In the genomic region with DNA sequence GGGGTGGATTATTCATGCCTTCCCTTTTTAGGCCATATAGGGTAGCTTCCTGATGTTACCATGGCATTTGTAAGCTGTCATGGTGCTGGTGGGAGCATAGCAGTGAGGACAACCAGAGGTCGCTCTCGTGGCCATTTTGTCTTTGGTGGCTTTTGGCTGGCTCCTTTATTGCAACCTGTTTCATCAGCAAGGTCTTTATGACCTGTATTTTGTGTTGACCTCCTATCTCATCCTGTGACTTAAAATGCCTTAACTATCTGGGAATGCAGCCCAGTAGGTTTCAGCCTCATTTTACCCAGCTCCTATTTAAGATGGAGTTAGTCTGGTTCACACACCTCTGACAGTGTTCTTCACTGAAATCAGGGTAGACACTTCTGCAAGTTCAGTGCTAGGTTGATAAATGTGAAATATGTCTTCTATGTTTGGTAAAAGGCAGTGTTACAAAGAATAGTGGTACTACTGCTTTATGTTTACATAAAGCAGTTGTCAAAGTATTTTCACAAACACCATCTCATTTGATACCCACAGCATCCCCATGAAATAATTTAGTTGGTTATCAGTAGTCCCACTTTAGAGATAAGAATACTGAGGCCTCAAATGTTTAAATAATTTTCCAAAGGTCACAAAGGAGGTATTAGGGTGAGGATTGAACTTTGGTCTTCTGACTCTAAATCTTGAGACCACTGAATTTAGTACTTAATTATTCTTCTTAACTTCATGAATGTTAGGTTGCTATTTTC, we compare ENCODE assay signal across 1 cellular context.
TF ChIP-seq lines count a peak whose summit lies in the region.

No MANE protein-coding gene starts in this region.

TF ChIP-seq in K562, 482 proteins besides CTCF, POLR2A, EP300 and RAD21 (continued from another document and continues in another):
- TF ChIP-seq, protein P1, sequence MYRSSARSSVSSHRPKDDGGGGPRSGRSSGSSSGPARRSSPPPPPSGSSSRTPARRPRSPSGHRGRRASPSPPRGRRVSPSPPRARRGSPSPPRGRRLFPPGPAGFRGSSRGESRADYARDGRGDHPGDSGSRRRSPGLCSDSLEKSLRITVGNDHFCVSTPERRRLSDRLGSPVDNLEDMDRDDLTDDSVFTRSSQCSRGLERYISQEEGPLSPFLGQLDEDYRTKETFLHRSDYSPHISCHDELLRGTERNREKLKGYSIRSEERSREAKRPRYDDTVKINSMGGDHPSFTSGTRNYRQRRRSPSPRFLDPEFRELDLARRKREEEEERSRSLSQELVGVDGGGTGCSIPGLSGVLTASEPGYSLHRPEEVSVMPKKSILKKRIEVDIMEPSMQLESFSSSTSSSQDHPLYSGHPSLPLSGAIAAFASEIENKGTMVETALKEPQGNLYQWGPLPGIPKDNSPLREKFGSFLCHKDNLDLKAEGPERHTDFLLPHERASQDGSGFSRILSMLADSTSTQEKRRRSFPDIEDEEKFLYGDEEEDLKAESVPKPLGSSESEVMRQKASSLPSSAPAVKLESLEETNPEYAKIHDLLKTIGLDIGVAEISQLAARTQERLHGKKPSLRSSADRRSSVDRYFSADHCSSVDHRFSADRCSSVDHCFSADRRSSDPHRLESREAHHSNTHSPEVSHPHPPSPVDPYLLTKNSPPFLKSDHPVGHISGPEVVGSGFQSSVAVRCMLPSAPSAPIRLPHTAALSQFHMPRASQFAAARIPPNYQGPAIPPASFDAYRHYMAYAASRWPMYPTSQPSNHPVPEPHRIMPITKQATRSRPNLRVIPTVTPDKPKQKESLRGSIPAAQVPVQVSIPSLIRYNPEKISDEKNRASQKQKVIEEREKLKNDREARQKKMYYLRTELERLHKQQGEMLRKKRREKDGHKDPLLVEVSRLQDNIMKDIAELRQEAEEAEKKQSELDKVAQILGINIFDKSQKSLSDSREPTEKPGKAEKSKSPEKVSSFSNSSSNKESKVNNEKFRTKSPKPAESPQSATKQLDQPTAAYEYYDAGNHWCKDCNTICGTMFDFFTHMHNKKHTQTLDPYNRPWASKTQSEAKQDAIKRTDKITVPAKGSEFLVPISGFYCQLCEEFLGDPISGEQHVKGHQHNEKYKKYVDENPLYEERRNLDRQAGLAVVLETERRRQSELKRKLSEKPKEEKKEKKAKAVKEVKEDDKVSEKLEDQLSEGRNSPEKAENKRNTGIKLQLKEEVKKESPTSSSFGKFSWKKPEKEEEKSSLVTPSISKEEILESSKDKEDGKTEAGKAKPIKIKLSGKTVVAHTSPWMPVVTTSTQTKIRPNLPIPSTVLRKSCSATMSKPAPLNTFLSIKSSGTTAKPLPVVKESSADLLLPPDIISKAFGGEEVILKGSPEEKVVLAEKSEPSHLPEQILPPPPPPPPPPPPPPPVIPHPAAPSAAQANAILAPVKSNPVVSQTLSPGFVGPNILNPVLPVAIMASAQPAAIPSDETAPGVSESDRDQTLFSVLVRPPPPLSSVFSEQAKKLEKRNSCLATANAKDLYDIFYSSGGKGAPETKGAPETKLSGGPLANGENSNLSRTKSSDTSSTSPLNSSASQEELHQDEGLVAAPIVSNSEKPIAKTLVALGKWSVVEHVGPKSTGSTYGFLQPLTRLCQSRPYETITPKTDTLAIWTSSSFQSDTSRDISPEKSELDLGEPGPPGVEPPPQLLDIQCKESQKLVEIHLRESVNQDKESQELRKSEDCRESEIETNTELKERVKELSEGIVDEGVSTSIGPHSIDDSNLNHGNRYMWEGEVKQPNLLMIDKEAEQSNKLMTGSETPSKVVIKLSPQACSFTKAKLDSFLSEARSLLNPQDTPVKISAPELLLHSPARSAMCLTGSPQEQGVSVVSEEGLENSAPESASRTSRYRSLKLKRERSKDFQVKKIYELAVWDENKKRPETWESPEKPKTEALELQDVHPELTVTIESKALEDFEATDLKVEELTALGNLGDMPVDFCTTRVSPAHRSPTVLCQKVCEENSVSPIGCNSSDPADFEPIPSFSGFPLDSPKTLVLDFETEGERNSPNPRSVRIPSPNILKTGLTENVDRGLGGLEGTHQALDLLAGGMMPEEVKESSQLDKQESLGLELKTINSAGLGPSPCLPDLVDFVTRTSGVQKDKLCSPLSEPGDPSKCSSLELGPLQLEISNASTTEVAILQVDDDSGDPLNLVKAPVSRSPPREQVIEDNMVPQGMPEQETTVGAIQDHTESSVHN (IDR thresholded peaks at IDR 0.05; ENCODE audit: borderline replicate concordance in 1 of 2, low read depth in 1 of 2): no peak
- no peak for TF ChIP-seq U2AF2 (optimal IDR thresholded peaks at IDR 0.05; ENCODE audit: low read depth, low read length)
- TF ChIP-seq DIDO1 (tag; IDR thresholded peaks at IDR 0.05; ENCODE audit: low read depth): peak; percentile 84
- TF ChIP-seq MTA3 (IDR thresholded peaks at IDR 0.05; ENCODE audit: borderline replicate concordance): no peak
- no peak for TF ChIP-seq ZBTB17 (CRISPR knock-in tag; IDR thresholded peaks at IDR 0.05)
- TF ChIP-seq ZNF79 (CRISPR knock-in tag; IDR thresholded peaks at IDR 0.05; ENCODE audit: low read depth): peak; percentile 78
- TF ChIP-seq HDAC2 (IDR thresholded peaks at IDR 0.05): peak; percentile 35; the same call in 1 of the 2 replicates
- TF ChIP-seq, protein P2, sequence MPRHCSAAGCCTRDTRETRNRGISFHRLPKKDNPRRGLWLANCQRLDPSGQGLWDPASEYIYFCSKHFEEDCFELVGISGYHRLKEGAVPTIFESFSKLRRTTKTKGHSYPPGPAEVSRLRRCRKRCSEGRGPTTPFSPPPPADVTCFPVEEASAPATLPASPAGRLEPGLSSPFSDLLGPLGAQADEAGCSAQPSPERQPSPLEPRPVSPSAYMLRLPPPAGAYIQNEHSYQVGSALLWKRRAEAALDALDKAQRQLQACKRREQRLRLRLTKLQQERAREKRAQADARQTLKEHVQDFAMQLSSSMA (CRISPR knock-in tag; IDR thresholded peaks at IDR 0.05): 0 out of 2 replicates have a peak, but pooled peaks have one; percentile 61
- TF ChIP-seq, protein P3, sequence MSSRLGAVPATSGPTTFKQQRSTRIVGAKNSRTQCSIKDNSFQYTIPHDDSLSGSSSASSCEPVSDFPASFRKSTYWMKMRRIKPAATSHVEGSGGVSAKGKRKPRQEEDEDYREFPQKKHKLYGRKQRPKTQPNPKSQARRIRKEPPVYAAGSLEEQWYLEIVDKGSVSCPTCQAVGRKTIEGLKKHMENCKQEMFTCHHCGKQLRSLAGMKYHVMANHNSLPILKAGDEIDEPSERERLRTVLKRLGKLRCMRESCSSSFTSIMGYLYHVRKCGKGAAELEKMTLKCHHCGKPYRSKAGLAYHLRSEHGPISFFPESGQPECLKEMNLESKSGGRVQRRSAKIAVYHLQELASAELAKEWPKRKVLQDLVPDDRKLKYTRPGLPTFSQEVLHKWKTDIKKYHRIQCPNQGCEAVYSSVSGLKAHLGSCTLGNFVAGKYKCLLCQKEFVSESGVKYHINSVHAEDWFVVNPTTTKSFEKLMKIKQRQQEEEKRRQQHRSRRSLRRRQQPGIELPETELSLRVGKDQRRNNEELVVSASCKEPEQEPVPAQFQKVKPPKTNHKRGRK (tag; IDR thresholded peaks at IDR 0.05): no peak
- TF ChIP-seq, protein P4, sequence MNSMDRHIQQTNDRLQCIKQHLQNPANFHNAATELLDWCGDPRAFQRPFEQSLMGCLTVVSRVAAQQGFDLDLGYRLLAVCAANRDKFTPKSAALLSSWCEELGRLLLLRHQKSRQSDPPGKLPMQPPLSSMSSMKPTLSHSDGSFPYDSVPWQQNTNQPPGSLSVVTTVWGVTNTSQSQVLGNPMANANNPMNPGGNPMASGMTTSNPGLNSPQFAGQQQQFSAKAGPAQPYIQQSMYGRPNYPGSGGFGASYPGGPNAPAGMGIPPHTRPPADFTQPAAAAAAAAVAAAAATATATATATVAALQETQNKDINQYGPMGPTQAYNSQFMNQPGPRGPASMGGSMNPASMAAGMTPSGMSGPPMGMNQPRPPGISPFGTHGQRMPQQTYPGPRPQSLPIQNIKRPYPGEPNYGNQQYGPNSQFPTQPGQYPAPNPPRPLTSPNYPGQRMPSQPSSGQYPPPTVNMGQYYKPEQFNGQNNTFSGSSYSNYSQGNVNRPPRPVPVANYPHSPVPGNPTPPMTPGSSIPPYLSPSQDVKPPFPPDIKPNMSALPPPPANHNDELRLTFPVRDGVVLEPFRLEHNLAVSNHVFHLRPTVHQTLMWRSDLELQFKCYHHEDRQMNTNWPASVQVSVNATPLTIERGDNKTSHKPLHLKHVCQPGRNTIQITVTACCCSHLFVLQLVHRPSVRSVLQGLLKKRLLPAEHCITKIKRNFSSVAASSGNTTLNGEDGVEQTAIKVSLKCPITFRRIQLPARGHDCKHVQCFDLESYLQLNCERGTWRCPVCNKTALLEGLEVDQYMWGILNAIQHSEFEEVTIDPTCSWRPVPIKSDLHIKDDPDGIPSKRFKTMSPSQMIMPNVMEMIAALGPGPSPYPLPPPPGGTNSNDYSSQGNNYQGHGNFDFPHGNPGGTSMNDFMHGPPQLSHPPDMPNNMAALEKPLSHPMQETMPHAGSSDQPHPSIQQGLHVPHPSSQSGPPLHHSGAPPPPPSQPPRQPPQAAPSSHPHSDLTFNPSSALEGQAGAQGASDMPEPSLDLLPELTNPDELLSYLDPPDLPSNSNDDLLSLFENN (IDR thresholded peaks at IDR 0.05; ENCODE audit: low read depth in 2 of 2, low read length in 2 of 2): no peak
- TF ChIP-seq ZNF584 (CRISPR knock-in tag; IDR thresholded peaks at IDR 0.05; ENCODE audit: low read depth): peak; percentile 99
- TF ChIP-seq SRSF1 (IDR thresholded peaks at IDR 0.05; ENCODE audit: low read depth, low read length): no peak
- TF ChIP-seq NFIX (CRISPR knock-in tag; IDR thresholded peaks at IDR 0.05; ENCODE audit: low read depth): peak; percentile 48; the same call in 1 of the 2 replicates
- no peak for TF ChIP-seq ZZZ3 (IDR thresholded peaks at IDR 0.05)
- TF ChIP-seq, protein P5, sequence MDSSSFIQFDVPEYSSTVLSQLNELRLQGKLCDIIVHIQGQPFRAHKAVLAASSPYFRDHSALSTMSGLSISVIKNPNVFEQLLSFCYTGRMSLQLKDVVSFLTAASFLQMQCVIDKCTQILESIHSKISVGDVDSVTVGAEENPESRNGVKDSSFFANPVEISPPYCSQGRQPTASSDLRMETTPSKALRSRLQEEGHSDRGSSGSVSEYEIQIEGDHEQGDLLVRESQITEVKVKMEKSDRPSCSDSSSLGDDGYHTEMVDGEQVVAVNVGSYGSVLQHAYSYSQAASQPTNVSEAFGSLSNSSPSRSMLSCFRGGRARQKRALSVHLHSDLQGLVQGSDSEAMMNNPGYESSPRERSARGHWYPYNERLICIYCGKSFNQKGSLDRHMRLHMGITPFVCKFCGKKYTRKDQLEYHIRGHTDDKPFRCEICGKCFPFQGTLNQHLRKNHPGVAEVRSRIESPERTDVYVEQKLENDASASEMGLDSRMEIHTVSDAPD (CRISPR knock-in tag; IDR thresholded peaks at IDR 0.05): peak; percentile 92
- TF ChIP-seq, protein P6, sequence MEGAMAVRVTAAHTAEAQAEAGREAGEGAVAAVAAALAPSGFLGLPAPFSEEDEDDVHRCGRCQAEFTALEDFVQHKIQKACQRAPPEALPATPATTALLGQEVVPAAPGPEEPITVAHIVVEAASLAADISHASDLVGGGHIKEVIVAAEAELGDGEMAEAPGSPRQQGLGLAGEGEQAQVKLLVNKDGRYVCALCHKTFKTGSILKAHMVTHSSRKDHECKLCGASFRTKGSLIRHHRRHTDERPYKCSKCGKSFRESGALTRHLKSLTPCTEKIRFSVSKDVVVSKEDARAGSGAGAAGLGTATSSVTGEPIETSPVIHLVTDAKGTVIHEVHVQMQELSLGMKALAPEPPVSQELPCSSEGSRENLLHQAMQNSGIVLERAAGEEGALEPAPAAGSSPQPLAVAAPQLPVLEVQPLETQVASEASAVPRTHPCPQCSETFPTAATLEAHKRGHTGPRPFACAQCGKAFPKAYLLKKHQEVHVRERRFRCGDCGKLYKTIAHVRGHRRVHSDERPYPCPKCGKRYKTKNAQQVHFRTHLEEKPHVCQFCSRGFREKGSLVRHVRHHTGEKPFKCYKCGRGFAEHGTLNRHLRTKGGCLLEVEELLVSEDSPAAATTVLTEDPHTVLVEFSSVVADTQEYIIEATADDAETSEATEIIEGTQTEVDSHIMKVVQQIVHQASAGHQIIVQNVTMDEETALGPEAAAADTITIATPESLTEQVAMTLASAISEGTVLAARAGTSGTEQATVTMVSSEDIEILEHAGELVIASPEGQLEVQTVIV (CRISPR knock-in tag; IDR thresholded peaks at IDR 0.05; ENCODE audit: borderline replicate concordance): no peak
- TF ChIP-seq BRCA1 (IDR thresholded peaks at IDR 0.05): no peak
- no peak for TF ChIP-seq BRCA1 (CRISPR knock-in tag; IDR thresholded peaks at IDR 0.05)
- TF ChIP-seq, protein P7, sequence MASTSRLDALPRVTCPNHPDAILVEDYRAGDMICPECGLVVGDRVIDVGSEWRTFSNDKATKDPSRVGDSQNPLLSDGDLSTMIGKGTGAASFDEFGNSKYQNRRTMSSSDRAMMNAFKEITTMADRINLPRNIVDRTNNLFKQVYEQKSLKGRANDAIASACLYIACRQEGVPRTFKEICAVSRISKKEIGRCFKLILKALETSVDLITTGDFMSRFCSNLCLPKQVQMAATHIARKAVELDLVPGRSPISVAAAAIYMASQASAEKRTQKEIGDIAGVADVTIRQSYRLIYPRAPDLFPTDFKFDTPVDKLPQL (IDR thresholded peaks at IDR 0.05; ENCODE audit: extremely low read depth, insufficient read length): no peak
- TF ChIP-seq XRCC5 (IDR thresholded peaks at IDR 0.05; ENCODE audit: low read depth, low read length): no peak
- TF ChIP-seq, protein P8, sequence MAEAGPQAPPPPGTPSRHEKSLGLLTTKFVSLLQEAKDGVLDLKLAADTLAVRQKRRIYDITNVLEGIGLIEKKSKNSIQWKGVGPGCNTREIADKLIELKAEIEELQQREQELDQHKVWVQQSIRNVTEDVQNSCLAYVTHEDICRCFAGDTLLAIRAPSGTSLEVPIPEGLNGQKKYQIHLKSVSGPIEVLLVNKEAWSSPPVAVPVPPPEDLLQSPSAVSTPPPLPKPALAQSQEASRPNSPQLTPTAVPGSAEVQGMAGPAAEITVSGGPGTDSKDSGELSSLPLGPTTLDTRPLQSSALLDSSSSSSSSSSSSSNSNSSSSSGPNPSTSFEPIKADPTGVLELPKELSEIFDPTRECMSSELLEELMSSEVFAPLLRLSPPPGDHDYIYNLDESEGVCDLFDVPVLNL (CRISPR knock-in tag; IDR thresholded peaks at IDR 0.05; ENCODE audit: low read depth): no peak
- TF ChIP-seq ZNF583 (CRISPR knock-in tag; IDR thresholded peaks at IDR 0.05): peak; percentile 97
- no peak for TF ChIP-seq TAF15 (IDR thresholded peaks at IDR 0.05; ENCODE audit: low read depth, low read length)
- TF ChIP-seq ILF3 (IDR thresholded peaks at IDR 0.05; ENCODE audit: borderline replicate concordance): no peak
- TF ChIP-seq ZNF311 (CRISPR knock-in tag; IDR thresholded peaks at IDR 0.05): peak; percentile 91
